Comparison of ENCODE assay signal across 8 cellular contexts in genomic region chr2:33671198-33671597, GRCh38.
"Had no signal": no experiment of that assay in that cellular context is flagged by ENCODE, and none has a peak within 500 bp of the region (broad histone marks: within the 10 kb centered on the region; RNA-seq: fewer than 3 reads in every experiment).

No MANE protein-coding gene starts in this region.

- DNase-seq: GDM1, GF-D8 had no signal

- FAIRE-seq: G401.6, GM12878, GM12891, GM12892, GM18507, GM19239 had no signal

- H3K4me3 ChIP-seq: GM12878 had no signal
